In genomic region chr15:43235536-43235935, GRCh38 we compare ENCODE assay signal across 8 cellular contexts. TPM values are rescaled to one million over a fixed set of nuclear protein-coding genes. Genes with fewer than 3 reads are reported as not detected.
"Had no signal": no experiment of that assay in that cellular context is flagged by ENCODE, and none has a peak within 500 bp of the region (broad histone marks: within the 10 kb centered on the region; RNA-seq: fewer than 3 reads in every experiment).

No MANE protein-coding gene starts in this region.

- H3K9ac ChIP-seq: GM23248 had no signal

- H3K9me3 ChIP-seq: HAP-1 had no signal

- H3K4me1 ChIP-seq: HAP-1 had no signal

- H3K27ac ChIP-seq: GM23248 had no signal

- H3K36me3 ChIP-seq: HAP-1 had no signal

- H3K4me3 ChIP-seq: GM23248, HAP-1 had no signal

- DNase-seq: GM23248, GOT3, H7, IMR-90, KBM-7 had no signal

RNA-seq across cellular contexts. Expression of gene EPB42, which starts 14.7 kb away (rescaled TPM):
- total RNA-seq: GM23248, H4, H7, HT-29, IMR-90 had no signal

RNA-seq across cellular contexts. Expression of gene TGM5, which starts 31.2 kb away (rescaled TPM):
- total RNA-seq: GM23248, H4, H7, HT-29, IMR-90 had no signal
